9 cellular contexts compared by ENCODE assay signal in genomic region chr1:148362141-148362929, GRCh38.
A peak's percentile ranks its signal among the peaks of the same experiment; 100 is the strongest.
DNase-seq lines count a peak whose midpoint lies in the region; ATAC-seq and TF ChIP-seq lines count a peak whose summit lies in the region.
"Had no signal": no experiment of that assay in that cellular context is flagged by ENCODE, and none has a peak within 500 bp of the region (broad histone marks: within the 10 kb centered on the region; RNA-seq: fewer than 3 reads in every experiment).

No MANE protein-coding gene starts in this region.

- peak overlapping the region; percentile 72 for H3K4me2 ChIP-seq in osteoblast (ENCODE audit: insufficient read depth, low read length)

- intact Hi-C loops in CD4-positive, alpha-beta memory T cell (cut with micrococcal nuclease) = no loop called here
- intact Hi-C loops in activated B cell treated with CpG ODN at 0.5 μM for 24 hours (cut with micrococcal nuclease) = no loop called here

- no peaks in the 10 kb centered on the region for H3K36me3 Mint-ChIP-seq in CD4-positive, alpha-beta memory T cell
- H3K36me3 Mint-ChIP-seq in activated B cell treated with CpG ODN at 0.5 μM for 24 hours (ENCODE audit: low read depth) = no peaks in the 10 kb centered on the region

- H3K27me3 Mint-ChIP-seq in CD4-positive, alpha-beta memory T cell = peaks cover 0 to 7% of the 10 kb centered on the region in 2 donors
- H3K27me3 Mint-ChIP-seq in activated B cell treated with CpG ODN at 0.5 μM for 24 hours = peaks cover 34% of the 10 kb centered on the region

- TF ChIP-seq CTCF in activated B cell treated with CpG ODN at 0.5 μM for 24 hours (IDR thresholded peaks at IDR 0.05) (no peak), osteoblast (IDR thresholded peaks at IDR 0.05; ENCODE audit: extremely low read depth, low read depth, low read length) (no peak)

- H3K9me3 ChIP-seq in CD4-positive, alpha-beta memory T cell (ENCODE audit: control insufficient read depth in 1 of 2, low read length in 2 of 2) = no peaks in the 10 kb centered on the region
- H3K9me3 ChIP-seq in ectodermal cell (ENCODE audit: control insufficient read depth, low read length) = no peaks in the 10 kb centered on the region
- H3K9me3 ChIP-seq in osteoblast (ENCODE audit: low read depth, low read length) = no peaks in the 10 kb centered on the region
- H3K9me3 ChIP-seq: right atrium auricular region had no signal

- no peaks in the 10 kb centered on the region for H3K9me3 Mint-ChIP-seq in CD4-positive, alpha-beta memory T cell
- no peaks in the 10 kb centered on the region for H3K9me3 Mint-ChIP-seq in activated B cell treated with CpG ODN at 0.5 μM for 24 hours

- H3K36me3 ChIP-seq in CD4-positive, alpha-beta memory T cell (ENCODE audit: insufficient read depth, low read length) = no peaks in the 10 kb centered on the region
- H3K36me3 ChIP-seq in ectodermal cell (ENCODE audit: control insufficient read depth, insufficient read depth, low read length) (no peaks in the 10 kb centered on the region), osteoblast (ENCODE audit: insufficient read depth, low read length) (no peaks in the 10 kb centered on the region)
- H3K36me3 ChIP-seq: right atrium auricular region had no signal

- ATAC-seq in activated B cell treated with CpG ODN at 0.5 μM for 24 hours (ENCODE audit: low read depth) (peak; percentile 45), HG03520 (IDR thresholded peaks at IDR 0.05; ENCODE audit: unreplicated experiment) (no peak)

- POLR2A ChIA-PET in CD4-positive, alpha-beta memory T cell (lab: Charles Lee; ENCODE audit: partially characterized antibody) = interaction anchor here (1.4 kb wide), 1 partner anchor 26 kb away, joined by 3 read pairs; no protein-coding TSS in a partner anchor
- POLR2A ChIA-PET in activated B cell treated with CpG ODN at 0.5 μM for 24 hours (lab: Charles Lee) = interaction anchor here (0.6 kb wide), 1 partner anchor 26 kb away, joined by 3 read pairs; no protein-coding TSS in a partner anchor

- H3K4me3 Mint-ChIP-seq in CD4-positive, alpha-beta memory T cell = peak overlapping the region; percentile 87 to 97 (median 91)
- H3K4me3 Mint-ChIP-seq in activated B cell treated with CpG ODN at 0.5 μM for 24 hours = peak overlapping the region; percentile 81

- H3K4me1 ChIP-seq in CD4-positive, alpha-beta memory T cell (ENCODE audit: insufficient read depth, low read length) = peaks cover 21% of the 10 kb centered on the region
- peaks cover 4% of the 10 kb centered on the region for H3K4me1 ChIP-seq in ectodermal cell (ENCODE audit: control insufficient read depth, insufficient read depth, low read length)
- H3K4me1 ChIP-seq in osteoblast (ENCODE audit: insufficient read depth, low read length) = no peaks in the 10 kb centered on the region

- peak overlapping the region; percentile 5 to 51 for H3K4me3 ChIP-seq in CD4-positive, alpha-beta memory T cell (ENCODE audit: low read length in 2 of 2)
- H3K4me3 ChIP-seq in ectodermal cell (ENCODE audit: insufficient read depth, low read depth, low read length) (peak overlapping the region; percentile 36), osteoblast (ENCODE audit: insufficient read depth, low read length) (peak overlapping the region; percentile 42)

- DNase-seq in CD4-positive, alpha-beta memory T cell = peak in 3 of 5 donors; percentile 13 to 50 (median 22)
- DNase-seq in activated B cell treated with CpG ODN at 0.5 μM for 24 hours (no peak), osteoblast (ENCODE audit: insufficient read length, low spot score, missing footprints) (peak; percentile 49), NCI-H1694 (lab: John Stamatoyannopoulos, UW) (no peak), NCI-H2107 (lab: John Stamatoyannopoulos, UW) (no peak), ureter (ENCODE audit: low spot score) (no peak)

- no peaks in the 10 kb centered on the region for H4K20me1 ChIP-seq in osteoblast (ENCODE audit: insufficient read depth, low read length)

- peaks cover 16 to 50% (median 30%) of the 10 kb centered on the region in 4 donors for H3K4me1 Mint-ChIP-seq in CD4-positive, alpha-beta memory T cell
- H3K4me1 Mint-ChIP-seq in activated B cell treated with CpG ODN at 0.5 μM for 24 hours = peaks cover 19% of the 10 kb centered on the region

- peak overlapping the region in 6 of 7 donors; percentile 39 to 86 (median 71) for H3K27ac Mint-ChIP-seq in CD4-positive, alpha-beta memory T cell
- no peak overlapping the region for H3K27ac Mint-ChIP-seq in activated B cell treated with CpG ODN at 0.5 μM for 24 hours

- H3K79me2 ChIP-seq in osteoblast (ENCODE audit: insufficient read depth, low read length) = no peaks in the 10 kb centered on the region

- H3K27ac ChIP-seq in CD4-positive, alpha-beta memory T cell (ENCODE audit: low read depth, low read length) = no peak overlapping the region
- H3K27ac ChIP-seq in ectodermal cell (ENCODE audit: insufficient read depth, low read depth, low read length, poor library complexity, severe bottlenecking) = no peak overlapping the region
- no peak overlapping the region for H3K27ac ChIP-seq in osteoblast (ENCODE audit: low read depth, low read length)
- H3K27ac ChIP-seq: right atrium auricular region had no signal

- peak overlapping the region; percentile 29 for H2AFZ ChIP-seq in osteoblast (ENCODE audit: low read length)

- H3K27me3 ChIP-seq in CD4-positive, alpha-beta memory T cell (ENCODE audit: insufficient read depth, low read length) = no peaks in the 10 kb centered on the region
- H3K27me3 ChIP-seq in ectodermal cell (ENCODE audit: control insufficient read depth, insufficient read depth, low read length, poor library complexity, severe bottlenecking) (peaks cover 59% of the 10 kb centered on the region), osteoblast (ENCODE audit: insufficient read depth, low read length) (peaks cover 20% of the 10 kb centered on the region)

- CTCF ChIA-PET in CD4-positive, alpha-beta memory T cell (lab: Charles Lee; ENCODE audit: partially characterized antibody) = interaction anchor here (1.0 kb wide), 1 partner anchor 10 kb away, joined by 3 read pairs; no protein-coding TSS in a partner anchor
- CTCF ChIA-PET in activated B cell treated with CpG ODN at 0.5 μM for 24 hours (lab: Charles Lee) = no interaction called here

- 4 to 5% methylated on average over 37 to 39 of the region's 40 CpGs for WGBS in ectodermal cell, 2 experiments

Comparison
In these comparisons a context has a peak if more than half of its experiments do, and no peak if none do; other contexts are left out.
1. DNase-seq: peak in CD4-positive, alpha-beta memory T cell (3 of 5) and osteoblast (single experiment); none in activated B cell treated with CpG ODN at 0.5 μM for 24 hours (single experiment), NCI-H1694 (single experiment), NCI-H2107 (single experiment) and ureter (single experiment).
2. Peak in every context shown above with its lines, with median percentiles within 50 percentile points of each other: H3K4me3 ChIP-seq.